Comparison of ENCODE assay signal across 8 cellular contexts in genomic region chr13:75357576-75358295, GRCh38.
DNase-seq lines count a peak whose midpoint lies in the region; ATAC-seq, FAIRE-seq and TF ChIP-seq lines count a peak whose summit lies in the region.

No MANE protein-coding gene starts in this region.

- no peaks in the 10 kb centered on the region for H3K27me3 ChIP-seq in body of pancreas

- TF ChIP-seq CTCF in body of pancreas (IDR thresholded peaks at IDR 0.05) (peak in 6 of 7 experiments; percentile 26 to 43 (median 32)), kidney (IDR thresholded peaks at IDR 0.05; ENCODE audit: borderline replicate concordance, extremely low read depth, insufficient read depth) (peak; percentile 47)

- H3K27ac Mint-ChIP-seq in T-helper 17 cell, result no peak overlapping the region

- FAIRE-seq in kidney (lab: Jason Lieb, UNC), result no peak

- no peaks in the 10 kb centered on the region for H3K9me3 ChIP-seq in T-helper 17 cell (ENCODE audit: control insufficient read depth, low read length, poor library complexity, severe bottlenecking)
- H3K9me3 ChIP-seq in body of pancreas, result no peaks in the 10 kb centered on the region
- no peaks in the 10 kb centered on the region for H3K9me3 ChIP-seq in kidney (ENCODE audit: control insufficient read depth in 1 of 2, low read length in 2 of 2)

- DNase-seq in activated CD8-positive, alpha-beta memory T cell treated with anti-CD3 and anti-CD28 coated beads for 24 hours, result peak; percentile 64
- no peak for DNase-seq in activated CD8-positive, alpha-beta memory T cell treated with anti-CD3 and anti-CD28 coated beads, Interleukin-2, amount 50 U/mL, for 48 hours
- DNase-seq in NCI-H1092 treated with DMSO at 0.1 percent for 48 hours (lab: John Stamatoyannopoulos, UW) (peak; percentile 54), T-helper 17 cell (peak in 2 of 3 donors; percentile 18 to 30), body of pancreas (peak in 2 of 4 donors; percentile 18 to 32), kidney (no peak)
- DNase-seq in stimulated activated CD8-positive, alpha-beta memory T cell treated with anti-CD3 and anti-CD28 coated beads, Interleukin-4, amount 100 ng/mL, for 24 hours (ENCODE audit: low read depth), result peak; percentile 21

- TF ChIP-seq POLR2A in body of pancreas (IDR thresholded peaks at IDR 0.05), result no peak

- no peaks in the 10 kb centered on the region for H3K36me3 Mint-ChIP-seq in T-helper 17 cell (ENCODE audit: low read depth)

- H3K4me1 Mint-ChIP-seq in T-helper 17 cell, result peaks cover 6% of the 10 kb centered on the region

- H3K4me3 Mint-ChIP-seq in T-helper 17 cell, result no peak overlapping the region

- ATAC-seq in HG02678 (IDR thresholded peaks at IDR 0.05; ENCODE audit: unreplicated experiment) (peak; percentile 85), T-helper 17 cell (peak; percentile 98), body of pancreas (peak; percentile 69)

- H3K27ac ChIP-seq in body of pancreas (no peak overlapping the region), kidney (ENCODE audit: low read depth in 2 of 2, low read length in 2 of 2) (no peak overlapping the region)

- no peak overlapping the region for H3K9ac ChIP-seq in kidney (ENCODE audit: low read length in 2 of 2)

- WGBS in body of pancreas, 2 donors, result 77 to 84% methylated on average over 6 of the region's 6 CpGs

- H3K36me3 ChIP-seq in body of pancreas (replicated peaks in 1 of 2; ENCODE audit: insufficient read depth in 1 of 2, low read depth in 2 of 2) (no peaks in the 10 kb centered on the region), kidney (ENCODE audit: control insufficient read depth in 1 of 2, insufficient read depth in 2 of 2, low read length in 2 of 2) (peaks cover 2 to 6% of the 10 kb centered on the region in 2 donors)

- intact Hi-C loops in body of pancreas (cut with DNase I) (no loop called here), kidney (cut with DNase I) (no loop called here)

- H3K27me3 Mint-ChIP-seq in T-helper 17 cell, result peaks cover 21% of the 10 kb centered on the region

- H3K4me1 ChIP-seq in body of pancreas (no peaks in the 10 kb centered on the region), kidney (ENCODE audit: control insufficient read depth in 1 of 2, insufficient read depth in 1 of 2, low read depth in 1 of 2, low read length in 2 of 2) (peaks cover 0 to 4% of the 10 kb centered on the region in 2 donors)

- H3K4me3 ChIP-seq in body of pancreas (no peak overlapping the region), kidney (ENCODE audit: low read length in 2 of 2) (no peak overlapping the region)

Comparison
In these comparisons a context has a peak if more than half of its experiments do, and no peak if none do; other contexts are left out.
1. DNase-seq: peak in activated CD8-positive, alpha-beta memory T cell treated with anti-CD3 and anti-CD28 coated beads for 24 hours (single experiment), NCI-H1092 treated with DMSO at 0.1 percent for 48 hours (single experiment), T-helper 17 cell (2 of 3) and stimulated activated CD8-positive, alpha-beta memory T cell treated with anti-CD3 and anti-CD28 coated beads, Interleukin-4, amount 100 ng/mL, for 24 hours (single experiment); none in activated CD8-positive, alpha-beta memory T cell treated with anti-CD3 and anti-CD28 coated beads, Interleukin-2, amount 50 U/mL, for 48 hours (single experiment) and kidney (single experiment).
2. Peak in every context shown above with its lines, with median percentiles within 50 percentile points of each other: ATAC-seq.